ENCODE assay signal across 8 cellular contexts in the genomic region with DNA sequence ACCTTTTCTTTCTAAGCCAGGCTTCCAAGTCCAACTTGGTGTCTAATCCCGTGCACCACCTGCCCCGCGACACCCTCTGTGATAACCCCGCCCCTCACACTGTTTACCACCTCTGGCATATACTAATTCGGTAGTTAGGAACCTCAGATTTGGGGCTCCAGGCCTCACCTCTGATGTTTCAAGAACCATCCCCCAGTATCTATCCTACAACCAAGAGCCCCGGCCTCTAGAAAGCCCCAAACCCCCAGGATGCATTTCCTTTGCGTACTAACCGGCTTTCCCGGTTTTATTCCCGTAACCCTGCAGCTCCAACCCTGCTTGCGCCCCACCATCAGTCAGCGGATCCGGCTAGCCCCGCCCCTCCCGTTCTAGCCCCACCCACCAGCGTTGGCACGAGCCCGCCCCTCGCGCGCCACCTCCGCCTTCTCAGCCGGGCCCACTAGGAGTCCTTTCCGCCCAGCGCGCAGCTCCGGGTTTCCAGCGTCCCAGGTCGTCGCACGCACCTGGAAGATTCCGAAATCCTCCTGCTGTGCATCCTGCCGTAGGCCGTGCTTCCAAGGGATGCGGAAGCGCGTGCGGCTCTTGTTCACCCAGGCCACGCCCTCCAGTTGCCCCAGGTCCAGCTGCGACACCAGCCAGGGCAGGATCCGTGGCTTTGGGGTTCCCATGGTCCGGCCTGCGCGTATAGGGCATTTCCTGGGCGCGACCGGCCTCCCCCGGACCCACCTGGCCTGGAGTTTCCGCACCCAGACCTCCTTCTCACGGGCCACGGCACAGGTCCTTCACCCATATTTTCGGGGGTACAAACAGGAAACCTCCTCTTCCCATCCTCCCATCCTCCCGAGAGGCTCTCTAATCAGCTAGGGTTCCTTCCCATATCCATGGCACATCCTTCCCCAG. TPM values are rescaled to one million over a fixed set of nuclear protein-coding genes. Genes with fewer than 3 reads are reported as not detected.
DNase-seq lines count a peak whose midpoint lies in the region; ATAC-seq and TF ChIP-seq lines count a peak whose summit lies in the region.

No MANE protein-coding gene starts in this region.

- H3K4me3 ChIP-seq in DND-41 (ENCODE audit: low read depth in 1 of 2, low read length in 2 of 2) (peak overlapping the region; percentile 53 to 81), liver (ENCODE audit: low read depth in 1 of 3, low read length in 3 of 3) (peak overlapping the region; percentile 66 to 91 (median 91))

- intact Hi-C loops in dendritic cell treated with granulocyte-macrophage colony-stimulating factor and Interleukin-4, amounts not matched to agents 40 ng/mL and 50 ng/mL, for 4 days (cut with micrococcal nuclease) = loop anchor here (1.0 to 2.0 kb wide), 3 partner anchors 12 to 84 kb away; a partner anchor contains a TSS

- H2AFZ ChIP-seq in DND-41 (ENCODE audit: low read depth, low read length) = peak overlapping the region; percentile 72

- H3K36me3 ChIP-seq in DND-41 (ENCODE audit: insufficient read depth, low read length) (peaks cover 53% of the 10 kb centered on the region), liver (ENCODE audit: control insufficient read depth in 4 of 4, insufficient read depth in 3 of 4, low read depth in 1 of 4, low read length in 3 of 4) (peaks cover 7 to 26% (median 8%) of the 10 kb centered on the region in 4 donors)

- H4K20me1 ChIP-seq in DND-41 (ENCODE audit: insufficient read depth, low read length) = peaks cover 36% of the 10 kb centered on the region

- no peaks in the 10 kb centered on the region for H3K9me3 Mint-ChIP-seq in dendritic cell treated with granulocyte-macrophage colony-stimulating factor and Interleukin-4, amounts not matched to agents 40 ng/mL and 50 ng/mL, for 4 days

- H3K27me3 Mint-ChIP-seq in dendritic cell treated with granulocyte-macrophage colony-stimulating factor and Interleukin-4, amounts not matched to agents 40 ng/mL and 50 ng/mL, for 4 days = no peaks in the 10 kb centered on the region

- peak overlapping the region; percentile 96 for H3K27ac Mint-ChIP-seq in dendritic cell treated with granulocyte-macrophage colony-stimulating factor and Interleukin-4, amounts not matched to agents 40 ng/mL and 50 ng/mL, for 4 days

- H3K4me1 ChIP-seq in DND-41 (ENCODE audit: insufficient read depth, low read length) (peaks cover 36% of the 10 kb centered on the region), liver (ENCODE audit: control insufficient read depth in 4 of 4, insufficient read depth in 4 of 4, low read length in 3 of 4) (peaks cover 7 to 35% (median 27%) of the 10 kb centered on the region in 4 donors)

- H3K27me3 ChIP-seq in DND-41 (ENCODE audit: insufficient read depth, low read length, poor library complexity) (no peaks in the 10 kb centered on the region), liver (ENCODE audit: control insufficient read depth in 4 of 4, insufficient read depth in 4 of 4, low read length in 3 of 4) (no peaks in the 10 kb centered on the region)

- peak; percentile 70 for ATAC-seq in DND-41 (ENCODE audit: insufficient read depth, low read depth)
- peak; percentile 35 for ATAC-seq in HG03108 (IDR thresholded peaks at IDR 0.05; ENCODE audit: unreplicated experiment)
- no peak for ATAC-seq in GM18868 (IDR thresholded peaks at IDR 0.05; ENCODE audit: unreplicated experiment)

- peak overlapping the region; percentile 99 for H3K4me3 Mint-ChIP-seq in dendritic cell treated with granulocyte-macrophage colony-stimulating factor and Interleukin-4, amounts not matched to agents 40 ng/mL and 50 ng/mL, for 4 days

- TF ChIP-seq RAD21 in liver (IDR thresholded peaks at IDR 0.05) = no peak

- H3K9ac ChIP-seq in DND-41 (ENCODE audit: low read depth, low read length) = peak overlapping the region; percentile 72
- H3K9ac ChIP-seq in liver (ENCODE audit: low read depth in 1 of 2, low read length in 2 of 2) = peak overlapping the region; percentile 84 to 86

- DNase-seq in DND-41 = peak; percentile 91
- DNase-seq in NCI-H526 treated with DMSO at 0.1 percent for 48 hours (lab: John Stamatoyannopoulos, UW) = peak; percentile 60
- DNase-seq in activated CD4-positive, alpha-beta T cell treated with anti-CD3 and anti-CD28 coated beads, Interleukin-2, amount 50 U/mL, for 24 hours (ENCODE audit: low read depth in 1 of 2, low spot score in 1 of 2) = peak; percentile 84 to 86
- peak; percentile 93 for DNase-seq in stimulated activated CD4-positive, alpha-beta T cell treated with anti-CD3 and anti-CD28 coated beads, Interleukin-4, amount 100 ng/mL, for 1 hour

- TF ChIP-seq CTCF in DND-41 (IDR thresholded peaks at IDR 0.05; ENCODE audit: borderline replicate concordance, extremely low read depth, low read length, poor library complexity, severe bottlenecking) (peak; percentile 23), liver (IDR thresholded peaks at IDR 0.05; ENCODE audit: low read depth, low read length, missing input control) (peak; percentile 29)

- H3K4me2 ChIP-seq in DND-41 (ENCODE audit: insufficient read depth, low read length) = peak overlapping the region; percentile 94

- no peaks in the 10 kb centered on the region for H3K9me3 ChIP-seq in DND-41 (ENCODE audit: insufficient read depth, low read length, severe bottlenecking)
- no peaks in the 10 kb centered on the region for H3K9me3 ChIP-seq in liver (ENCODE audit: control insufficient read depth in 4 of 4, low read length in 3 of 4)

- H3K27ac ChIP-seq in DND-41 (ENCODE audit: low read length) (peak overlapping the region; percentile 76), liver (ENCODE audit: low read depth in 1 of 2, low read length in 2 of 2) (peak overlapping the region; percentile 88 to 91)

- H3K36me3 Mint-ChIP-seq in dendritic cell treated with granulocyte-macrophage colony-stimulating factor and Interleukin-4, amounts not matched to agents 40 ng/mL and 50 ng/mL, for 4 days (ENCODE audit: low read depth) = peaks cover 69% of the 10 kb centered on the region

- H3K79me2 ChIP-seq in DND-41 (ENCODE audit: insufficient read depth, low read length) = peaks cover 56% of the 10 kb centered on the region

- peaks cover 45% of the 10 kb centered on the region for H3K4me1 Mint-ChIP-seq in dendritic cell treated with granulocyte-macrophage colony-stimulating factor and Interleukin-4, amounts not matched to agents 40 ng/mL and 50 ng/mL, for 4 days (ENCODE audit: low read depth)

- under 1% methylated on average over 53 of the region's 53 CpGs for WGBS in liver

TF ChIP-seq in liver, 16 proteins besides CTCF, POLR2A, EP300 and RAD21:
- TF ChIP-seq, protein P1, sequence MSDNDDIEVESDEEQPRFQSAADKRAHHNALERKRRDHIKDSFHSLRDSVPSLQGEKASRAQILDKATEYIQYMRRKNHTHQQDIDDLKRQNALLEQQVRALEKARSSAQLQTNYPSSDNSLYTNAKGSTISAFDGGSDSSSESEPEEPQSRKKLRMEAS (IDR thresholded peaks at IDR 0.05) = no peak
- peak; percentile 53 for TF ChIP-seq YY1 (IDR thresholded peaks at IDR 0.05)
- TF ChIP-seq SP1 (IDR thresholded peaks at IDR 0.05) = peak; percentile 34
- no peak for TF ChIP-seq FOXA1 (IDR thresholded peaks at IDR 0.05)
- TF ChIP-seq GABPA (IDR thresholded peaks at IDR 0.05 in 1 of 2, conservative IDR thresholded peaks at IDR 0.05 in 1 of 2) = peak in 1 of 2 donors; percentile 48

RNA-seq across cellular contexts. Expression of a gene that starts 1.2 kb away (rescaled TPM):
- 10 to 100 TPM; 24.4 to 31.7 TPM for total RNA-seq in liver
- 10 to 100 TPM; 18.2 to 33.6 TPM for polyA plus RNA-seq in liver

RNA-seq across cellular contexts. Expression of a gene that starts 1.3 kb away (rescaled TPM):
- 1 to 10 TPM; 1.6 to 6.3 TPM for total RNA-seq in liver
- polyA plus RNA-seq in liver = 10 to 100 TPM in 1 of 2 donors, 1 to 10 TPM in 1; 7.2 to 15.7 TPM

RNA-seq across cellular contexts. Expression of a gene that starts 12.7 kb away (rescaled TPM):
- 10 to 100 TPM; 61.6 to 67.2 TPM for total RNA-seq in liver
- polyA plus RNA-seq in liver = 10 to 100 TPM; 35.1 to 46.0 TPM

RNA-seq across cellular contexts. Expression of a gene that starts 22.4 kb away (rescaled TPM):
- 10 to 100 TPM in 1 of 2 donors, 1 to 10 TPM in 1; 9.2 to 10.6 TPM for total RNA-seq in liver
- polyA plus RNA-seq in liver = 10 to 100 TPM in 1 of 2 donors, 1 to 10 TPM in 1; 4.6 to 17.6 TPM

RNA-seq across cellular contexts. Expression of a gene that starts 24.5 kb away (rescaled TPM):
- 1 to 10 TPM; 4.1 to 5.7 TPM for total RNA-seq in liver
- polyA plus RNA-seq in liver = 10 to 100 TPM; 16.5 to 18.5 TPM
